Comparison of ENCODE assay signal across 28 cellular contexts in genomic region chr9:120259100-120259499, GRCh38.
"Had no signal": no experiment of that assay in that cellular context is flagged by ENCODE, and none has a peak within 500 bp of the region (broad histone marks: within the 10 kb centered on the region; RNA-seq: fewer than 3 reads in every experiment).

No MANE protein-coding gene starts in this region.

- H3K4me3 ChIP-seq: coronary artery, esophagus muscularis mucosa, gastroesophageal sphincter, heart left ventricle, hepatocyte, left lung, neural progenitor cell, right lobe of liver, testis, tibial artery, upper lobe of left lung had no signal

- H3K4me1 Mint-ChIP-seq: mesothelial cell of epicardium; naive thymus-derived CD4-positive, alpha-beta T cell; nephron; neural progenitor cell; stimulated activated effector memory CD8-positive, alpha-beta T cell treated with anti-CD3 and anti-CD28 coated beads, Interleukin-12 subunit alpha, Interleukin-12 subunit beta, amount 100 ng/mL, for 72 hours had no signal

- H3K4me3 Mint-ChIP-seq: mesothelial cell of epicardium; naive thymus-derived CD4-positive, alpha-beta T cell; nephron; neural progenitor cell; stimulated activated effector memory CD8-positive, alpha-beta T cell treated with anti-CD3 and anti-CD28 coated beads, Interleukin-12 subunit alpha, Interleukin-12 subunit beta, amount 100 ng/mL, for 72 hours had no signal

- H3K9me3 Mint-ChIP-seq: mesothelial cell of epicardium, nephron, neural progenitor cell had no signal

- H2AFZ ChIP-seq: hepatocyte, neural progenitor cell, parathyroid adenoma had no signal

- H3K27me3 ChIP-seq: esophagus muscularis mucosa, foreskin keratinocyte, gastroesophageal sphincter, hepatocyte, neural progenitor cell, right lobe of liver, testis, tibial artery, upper lobe of left lung had no signal

- H3K27ac Mint-ChIP-seq: mesothelial cell of epicardium; naive thymus-derived CD4-positive, alpha-beta T cell; nephron; neural progenitor cell; progenitor cell of endocrine pancreas; stimulated activated effector memory CD8-positive, alpha-beta T cell treated with anti-CD3 and anti-CD28 coated beads, Interleukin-12 subunit alpha, Interleukin-12 subunit beta, amount 100 ng/mL, for 72 hours had no signal

- ATAC-seq: foreskin keratinocyte; gastroesophageal sphincter; heart left ventricle; left cardiac atrium; left lung; naive thymus-derived CD4-positive, alpha-beta T cell; right lobe of liver; stimulated activated effector memory CD8-positive, alpha-beta T cell treated with anti-CD3 and anti-CD28 coated beads, Interleukin-12 subunit alpha, Interleukin-12 subunit beta, amount 100 ng/mL, for 72 hours; stimulated activated naive CD8-positive, alpha-beta T cell treated with anti-CD3 and anti-CD28 coated beads, Interleukin-15, Interleukin-2, amounts not matched to agents 100 U/mL and 50 U/mL, for 24 hours had no signal

- H3K9ac ChIP-seq: neural progenitor cell, parathyroid adenoma had no signal

- H3K79me2 ChIP-seq: hepatocyte, parathyroid adenoma had no signal

- H3K9me3 ChIP-seq: esophagus muscularis mucosa, gastroesophageal sphincter, heart left ventricle, left lung, right lobe of liver, testis, tibial artery, upper lobe of left lung had no signal

- H3K36me3 ChIP-seq: esophagus muscularis mucosa, gastroesophageal sphincter, heart left ventricle, left lung, neural progenitor cell, right lobe of liver, tibial artery, upper lobe of left lung had no signal

- H3K4me1 ChIP-seq: esophagus muscularis mucosa, foreskin keratinocyte, gastroesophageal sphincter, heart left ventricle, left lung, neural progenitor cell, parathyroid adenoma, right lobe of liver, testis, tibial artery, upper lobe of left lung had no signal

- H3K27ac ChIP-seq: coronary artery, esophagus muscularis mucosa, foreskin keratinocyte, gastroesophageal sphincter, heart left ventricle, hepatocyte, left lung, neural progenitor cell, parathyroid adenoma, right lobe of liver, testis, tibial artery, upper lobe of left lung had no signal

- H3K4me2 ChIP-seq: hepatocyte, neural progenitor cell had no signal

- DNase-seq: dermis blood vessel endothelial cell; effector memory CD4-positive, alpha-beta T cell; foreskin keratinocyte; heart left ventricle; kidney; left cardiac atrium; left lung; mesenchymal stem cell; naive thymus-derived CD4-positive, alpha-beta T cell; right lobe of liver; small intestine; stimulated activated CD4-positive, alpha-beta T cell treated with anti-CD3 and anti-CD28 coated beads, Interleukin-1b, Interleukin-23, amount 100 ng/mL, for 48 hours; stimulated activated CD4-positive, alpha-beta T cell treated with anti-CD3 and anti-CD28 coated beads, Interleukin-4, amount 100 ng/mL, for 24 hours; stimulated activated naive CD8-positive, alpha-beta T cell treated with anti-CD3 and anti-CD28 coated beads, Interleukin-15, Interleukin-2, amounts not matched to agents 100 U/mL and 50 U/mL, for 24 hours; substantia nigra; testis; tibial artery; upper lobe of left lung had no signal

- H3K36me3 Mint-ChIP-seq: mesothelial cell of epicardium; naive thymus-derived CD4-positive, alpha-beta T cell; neural progenitor cell; stimulated activated effector memory CD8-positive, alpha-beta T cell treated with anti-CD3 and anti-CD28 coated beads, Interleukin-12 subunit alpha, Interleukin-12 subunit beta, amount 100 ng/mL, for 72 hours had no signal
